Comparison of ENCODE assay signal across 11 cellular contexts in genomic region chrX:42519666-42520231, GRCh38.
DNase-seq lines count a peak whose midpoint lies in the region; FAIRE-seq and TF ChIP-seq lines count a peak whose summit lies in the region.
"Had no signal": no experiment of that assay in that cellular context is flagged by ENCODE, and none has a peak within 500 bp of the region (broad histone marks: within the 10 kb centered on the region; RNA-seq: fewer than 3 reads in every experiment).

No MANE protein-coding gene starts in this region.

- FAIRE-seq in HTR-8/SVneo (lab: Jason Lieb, UNC): no peak

- peaks cover 15% of the 10 kb centered on the region for H3K4me1 Mint-ChIP-seq in chondrocyte (ENCODE audit: low read depth)
- no peaks in the 10 kb centered on the region for H3K4me1 Mint-ChIP-seq in progenitor cell of endocrine pancreas (ENCODE audit: low read depth)

- H3K27me3 Mint-ChIP-seq in chondrocyte (ENCODE audit: low read depth) (no peaks in the 10 kb centered on the region), progenitor cell of endocrine pancreas (no peaks in the 10 kb centered on the region)

- TF ChIP-seq CTCF in NB4 (IDR thresholded peaks at IDR 0.05; ENCODE audit: low read depth, low read length) (peak; percentile 6), chondrocyte (IDR thresholded peaks at IDR 0.05) (peak; percentile 26), progenitor cell of endocrine pancreas (IDR thresholded peaks at IDR 0.05; ENCODE audit: unreplicated experiment) (peak; percentile 29)

- H3K4me3 ChIP-seq in NB4 (ENCODE audit: low read depth, low read length): no peak overlapping the region
- H3K4me3 ChIP-seq: esophagus muscularis mucosa had no signal

- no peaks in the 10 kb centered on the region for H3K36me3 Mint-ChIP-seq in chondrocyte (ENCODE audit: low read depth)
- no peaks in the 10 kb centered on the region for H3K36me3 Mint-ChIP-seq in progenitor cell of endocrine pancreas (ENCODE audit: insufficient read depth)

- no peak overlapping the region for H3K27ac Mint-ChIP-seq in chondrocyte (ENCODE audit: unreplicated experiment)
- no peak overlapping the region for H3K27ac Mint-ChIP-seq in progenitor cell of endocrine pancreas

- H3K4me3 Mint-ChIP-seq in chondrocyte (ENCODE audit: unreplicated experiment) (no peak overlapping the region), progenitor cell of endocrine pancreas (ENCODE audit: low read depth) (no peak overlapping the region)

- no peak for TF ChIP-seq POLR2A in NB4 (IDR thresholded peaks at IDR 0.05; ENCODE audit: extremely low read depth, insufficient read length)

- H3K9me3 Mint-ChIP-seq in chondrocyte (ENCODE audit: low read depth) (peaks cover 3% of the 10 kb centered on the region), progenitor cell of endocrine pancreas (ENCODE audit: low read depth) (no peaks in the 10 kb centered on the region)

- peak; percentile 1 for DNase-seq in ELR (ENCODE audit: low read depth)
- no peak for DNase-seq in NB4 (ENCODE audit: low read depth)
- no peak for DNase-seq in chondrocyte (ENCODE audit: low spot score)
- DNase-seq in progenitor cell of endocrine pancreas (ENCODE audit: low spot score, unreplicated experiment): no peak
- no peak for DNase-seq in HTR-8/SVneo (ENCODE audit: insufficient read length, low spot score)
- no peak for DNase-seq in COLO668 (lab: John Stamatoyannopoulos, UW; ENCODE audit: unreplicated experiment)
- DNase-seq in T-helper 2 cell: no peak
- DNase-seq: DMS79 treated with DMSO at 0.1 percent for 48 hours, GOT3, NCI-H774 had no signal
